ENCODE assay signal across 25 cellular contexts in the genomic region with DNA sequence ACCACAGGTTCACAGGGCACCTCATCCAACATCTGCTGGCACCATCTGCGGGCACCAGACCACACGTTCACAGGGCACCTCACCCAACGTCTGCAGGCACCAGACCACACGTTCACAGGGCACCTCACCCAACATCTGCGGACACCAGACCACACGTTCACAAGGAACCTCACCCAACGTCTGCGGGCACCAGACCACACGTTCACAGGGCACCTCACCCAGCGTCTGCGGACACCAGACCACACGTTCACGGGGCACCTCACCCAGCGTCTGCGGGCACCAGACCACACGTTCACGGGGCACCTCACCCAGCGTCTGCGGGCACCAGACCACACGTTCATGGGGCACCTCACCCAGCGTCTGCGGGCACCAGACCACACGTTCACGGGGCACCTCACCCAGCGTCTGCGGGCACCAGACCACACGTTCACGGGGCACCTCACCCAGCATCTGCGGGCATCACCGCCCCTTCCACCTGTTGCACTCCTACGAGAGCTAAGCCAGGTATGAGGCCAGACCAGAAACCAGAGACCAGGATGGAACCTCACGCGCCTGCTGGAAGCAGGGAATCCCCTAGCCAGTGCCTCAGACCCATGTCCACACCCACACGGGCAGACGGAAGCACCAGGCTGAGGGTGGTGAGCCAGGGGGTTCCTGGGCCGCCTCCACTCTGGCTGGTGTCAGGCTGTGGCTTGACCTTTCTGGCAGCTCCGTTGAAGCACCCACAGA.
DNase-seq lines count a peak whose midpoint lies in the region; ATAC-seq and TF ChIP-seq lines count a peak whose summit lies in the region.
"Had no signal": no experiment of that assay in that cellular context is flagged by ENCODE, and none has a peak within 500 bp of the region (broad histone marks: within the 10 kb centered on the region; RNA-seq: fewer than 3 reads in every experiment).

No MANE protein-coding gene starts in this region.

- intact Hi-C loops in Right ventricle myocardium superior (cut with DNase I), result no loop called here
- intact Hi-C loops in left ventricle myocardium inferior (cut with micrococcal nuclease), result no loop called here
- intact Hi-C loops in activated CD4-positive, alpha-beta memory T cell treated with anti-CD3 and anti-CD28 coated beads for 36 hours (cut with micrococcal nuclease), result no loop called here

- POLR2A ChIA-PET in activated CD4-positive, alpha-beta memory T cell treated with anti-CD3 and anti-CD28 coated beads for 36 hours (lab: Charles Lee), result no interaction called here

- no peak overlapping the region for H3K27ac Mint-ChIP-seq in chondrocyte (ENCODE audit: unreplicated experiment)
- no peak overlapping the region for H3K27ac Mint-ChIP-seq in natural killer cell treated with Interleukin-12 subunit alpha and Interleukin-12 subunit beta and Interleukin-15 and Interleukin-18, amount 100 ng/mL, for 72 hours
- no peak overlapping the region for H3K27ac Mint-ChIP-seq in activated CD4-positive, alpha-beta memory T cell treated with anti-CD3 and anti-CD28 coated beads for 36 hours
- H3K27ac Mint-ChIP-seq: CD4-positive, alpha-beta T cell; neural progenitor cell; T-cell had no signal

- H3K27me3 Mint-ChIP-seq in chondrocyte (ENCODE audit: low read depth), result no peaks in the 10 kb centered on the region
- H3K27me3 Mint-ChIP-seq in natural killer cell treated with Interleukin-12 subunit alpha and Interleukin-12 subunit beta and Interleukin-15 and Interleukin-18, amount 100 ng/mL, for 72 hours, result peaks cover 0 to 16% of the 10 kb centered on the region in 2 donors
- no peaks in the 10 kb centered on the region for H3K27me3 Mint-ChIP-seq in activated CD4-positive, alpha-beta memory T cell treated with anti-CD3 and anti-CD28 coated beads for 36 hours
- H3K27me3 Mint-ChIP-seq: activated naive CD4-positive, alpha-beta T cell treated with anti-CD3 and anti-CD28 coated beads, Interleukin-2, amount 10 ng/mL, durations not matched to agents 7 days and 5 days; CD4-positive, alpha-beta T cell; T-cell had no signal

- CTCF ChIA-PET in activated CD4-positive, alpha-beta memory T cell treated with anti-CD3 and anti-CD28 coated beads for 36 hours (lab: Charles Lee), result no interaction called here

- TF ChIP-seq CTCF in left ventricle myocardium inferior (IDR thresholded peaks at IDR 0.05; ENCODE audit: borderline replicate concordance), result no peak
- TF ChIP-seq CTCF in chondrocyte (IDR thresholded peaks at IDR 0.05), result no peak

- no peaks in the 10 kb centered on the region for H3K27me3 ChIP-seq in left ventricle myocardium inferior (ENCODE audit: low read depth)
- H3K27me3 ChIP-seq: neural progenitor cell, suprapubic skin, uterus had no signal

- H3K4me3 ChIP-seq in left ventricle myocardium inferior, result no peak overlapping the region
- H3K4me3 ChIP-seq: neural progenitor cell, psoas muscle, smooth muscle cell, suprapubic skin, uterus had no signal

- H3K36me3 Mint-ChIP-seq in chondrocyte (ENCODE audit: low read depth), result no peaks in the 10 kb centered on the region
- H3K36me3 Mint-ChIP-seq in natural killer cell treated with Interleukin-12 subunit alpha and Interleukin-12 subunit beta and Interleukin-15 and Interleukin-18, amount 100 ng/mL, for 72 hours, result no peaks in the 10 kb centered on the region
- peaks cover 1% of the 10 kb centered on the region for H3K36me3 Mint-ChIP-seq in activated CD4-positive, alpha-beta memory T cell treated with anti-CD3 and anti-CD28 coated beads for 36 hours
- H3K36me3 Mint-ChIP-seq: activated naive CD4-positive, alpha-beta T cell treated with anti-CD3 and anti-CD28 coated beads, Interleukin-2, amount 10 ng/mL, durations not matched to agents 7 days and 5 days had no signal

- H3K9me3 ChIP-seq in left ventricle myocardium inferior (replicated peaks), result no peaks in the 10 kb centered on the region
- H3K9me3 ChIP-seq: psoas muscle, suprapubic skin, uterus had no signal

- H3K27ac ChIP-seq in left ventricle myocardium inferior (replicated peaks), result no peak overlapping the region
- H3K27ac ChIP-seq: neural progenitor cell, psoas muscle, suprapubic skin, uterus had no signal

- peaks cover 32% of the 10 kb centered on the region for H3K4me1 ChIP-seq in left ventricle myocardium inferior
- H3K4me1 ChIP-seq: neural progenitor cell, uterus had no signal

- no peaks in the 10 kb centered on the region for H3K4me1 Mint-ChIP-seq in chondrocyte (ENCODE audit: low read depth)
- peaks cover 19 to 25% of the 10 kb centered on the region in 2 donors for H3K4me1 Mint-ChIP-seq in natural killer cell treated with Interleukin-12 subunit alpha and Interleukin-12 subunit beta and Interleukin-15 and Interleukin-18, amount 100 ng/mL, for 72 hours (ENCODE audit: low read depth in 2 of 2)
- no peaks in the 10 kb centered on the region for H3K4me1 Mint-ChIP-seq in activated CD4-positive, alpha-beta memory T cell treated with anti-CD3 and anti-CD28 coated beads for 36 hours (ENCODE audit: low read depth)

- no peaks in the 10 kb centered on the region for H3K36me3 ChIP-seq in left ventricle myocardium inferior
- H3K36me3 ChIP-seq: neural progenitor cell, suprapubic skin, uterus had no signal

- H3K9me3 Mint-ChIP-seq in chondrocyte (ENCODE audit: low read depth), result no peaks in the 10 kb centered on the region
- no peaks in the 10 kb centered on the region for H3K9me3 Mint-ChIP-seq in natural killer cell treated with Interleukin-12 subunit alpha and Interleukin-12 subunit beta and Interleukin-15 and Interleukin-18, amount 100 ng/mL, for 72 hours
- H3K9me3 Mint-ChIP-seq in activated CD4-positive, alpha-beta memory T cell treated with anti-CD3 and anti-CD28 coated beads for 36 hours, result no peaks in the 10 kb centered on the region
- H3K9me3 Mint-ChIP-seq: activated naive CD4-positive, alpha-beta T cell treated with anti-CD3 and anti-CD28 coated beads, Interleukin-2, amount 10 ng/mL, durations not matched to agents 7 days and 5 days; CD4-positive, alpha-beta T cell; neural progenitor cell; T-cell had no signal

- no peak for ATAC-seq in Right ventricle myocardium superior (ENCODE audit: poor library complexity)
- peak; percentile 72 to 85 for ATAC-seq in natural killer cell treated with Interleukin-12 subunit alpha and Interleukin-12 subunit beta and Interleukin-15 and Interleukin-18, amount 100 ng/mL, for 72 hours
- ATAC-seq: left colon had no signal

- DNase-seq in Right ventricle myocardium superior, result peak; percentile 28
- DNase-seq in left ventricle myocardium inferior, result no peak
- peak; percentile 76 for DNase-seq in chondrocyte (ENCODE audit: low spot score)
- DNase-seq in natural killer cell treated with Interleukin-12 subunit alpha and Interleukin-12 subunit beta and Interleukin-15 and Interleukin-18, amount 100 ng/mL, for 72 hours (ENCODE audit: low spot score), result no peak
- no peak for DNase-seq in activated naive CD4-positive, alpha-beta T cell (lab: John Stamatoyannopoulos, UW)
- DNase-seq in NCI-H2107 treated with DMSO at 0.1 percent for 48 hours (lab: John Stamatoyannopoulos, UW; ENCODE audit: unreplicated experiment), result no peak
- DNase-seq in OCI-M1 (lab: John Stamatoyannopoulos, UW), result no peak
- no peak for DNase-seq in activated CD4-positive, alpha-beta memory T cell treated with anti-CD3 and anti-CD28 coated beads for 36 hours
- DNase-seq: activated naive CD4-positive, alpha-beta T cell treated with anti-CD3 and anti-CD28 coated beads, Interleukin-2, amount 10 ng/mL, durations not matched to agents 7 days and 5 days; CD4-positive, alpha-beta T cell; DMS153; GDM1; H7; left colon; MV-4-11; NCI-H1694; NCI-H748 treated with DMSO at 0.1 percent for 48 hours; SHP77; stimulated activated CD4-positive, alpha-beta T cell treated with anti-CD3 and anti-CD28 coated beads, Interleukin-4, amount 100 ng/mL, for 4 hours; uterus had no signal

- no peak overlapping the region for H3K4me3 Mint-ChIP-seq in chondrocyte (ENCODE audit: unreplicated experiment)
- H3K4me3 Mint-ChIP-seq in natural killer cell treated with Interleukin-12 subunit alpha and Interleukin-12 subunit beta and Interleukin-15 and Interleukin-18, amount 100 ng/mL, for 72 hours, result no peak overlapping the region
- H3K4me3 Mint-ChIP-seq in activated CD4-positive, alpha-beta memory T cell treated with anti-CD3 and anti-CD28 coated beads for 36 hours, result no peak overlapping the region
- H3K4me3 Mint-ChIP-seq: activated naive CD4-positive, alpha-beta T cell treated with anti-CD3 and anti-CD28 coated beads, Interleukin-2, amount 10 ng/mL, durations not matched to agents 7 days and 5 days; CD4-positive, alpha-beta T cell; neural progenitor cell had no signal

Comparison
In these comparisons a context has a peak if more than half of its experiments do, and no peak if none do; other contexts are left out.
1. DNase-seq: peak in Right ventricle myocardium superior (single experiment) and chondrocyte (single experiment); none in left ventricle myocardium inferior (single experiment), natural killer cell treated with Interleukin-12 subunit alpha and Interleukin-12 subunit beta and Interleukin-15 and Interleukin-18, amount 100 ng/mL, for 72 hours (single experiment), activated naive CD4-positive, alpha-beta T cell (0 of 4), NCI-H2107 treated with DMSO at 0.1 percent for 48 hours (single experiment), OCI-M1 (single experiment) and activated CD4-positive, alpha-beta memory T cell treated with anti-CD3 and anti-CD28 coated beads for 36 hours (single experiment).